In genomic region chr3:187742351-187743171, GRCh38 we compare ENCODE assay signal across 9 cellular contexts. TPM values are rescaled to one million over a fixed set of nuclear protein-coding genes. Genes with fewer than 3 reads are reported as not detected.
DNase-seq lines count a peak whose midpoint lies in the region; ATAC-seq, FAIRE-seq and TF ChIP-seq lines count a peak whose summit lies in the region.
"Had no signal": no experiment of that assay in that cellular context is flagged by ENCODE, and none has a peak within 500 bp of the region (broad histone marks: within the 10 kb centered on the region; RNA-seq: fewer than 3 reads in every experiment).

No MANE protein-coding gene starts in this region.

- no peak overlapping the region for H2AFZ ChIP-seq in Loucy (ENCODE audit: low read length)

- H3K27ac ChIP-seq in BLaER1 treated with 17β-estradiol and CSF1 and Interleukin-3, amounts not matched to agents 10 nM and 100 nM: peak overlapping the region; percentile 97 to 100 (median 99)
- H3K27ac ChIP-seq in kidney (ENCODE audit: low read depth in 2 of 2, low read length in 2 of 2) (peak overlapping the region; percentile 97 to 99), stomach smooth muscle (ENCODE audit: low read length) (peak overlapping the region; percentile 100)

- no peaks in the 10 kb centered on the region for H3K9me3 ChIP-seq in BLaER1 treated with 17β-estradiol and CSF1 and Interleukin-3, amounts not matched to agents 10 nM and 100 nM (replicated peaks in 1 of 11)
- H3K9me3 ChIP-seq in Loucy (ENCODE audit: insufficient read depth, low read depth, low read length) (no peaks in the 10 kb centered on the region), kidney (ENCODE audit: control insufficient read depth in 1 of 2, low read length in 2 of 2) (no peaks in the 10 kb centered on the region), stomach smooth muscle (ENCODE audit: control insufficient read depth in 2 of 2, low read length in 2 of 2) (no peaks in the 10 kb centered on the region)

- no peak for FAIRE-seq in kidney (lab: Jason Lieb, UNC)

- H3K36me3 ChIP-seq in BLaER1 treated with 17β-estradiol and CSF1 and Interleukin-3, amounts not matched to agents 10 nM and 100 nM: peaks cover 0 to 6% (median 0%) of the 10 kb centered on the region in 11 experiments; a peak in 2 of 22 replicates
- H3K36me3 ChIP-seq in Loucy (ENCODE audit: insufficient read depth, low read length) (no peaks in the 10 kb centered on the region; the same call in 1 of the 2 replicates), kidney (ENCODE audit: control insufficient read depth in 1 of 2, insufficient read depth in 2 of 2, low read length in 2 of 2) (no peaks in the 10 kb centered on the region), stomach smooth muscle (ENCODE audit: control insufficient read depth in 2 of 2, insufficient read depth in 2 of 2, low read length in 2 of 2) (no peaks in the 10 kb centered on the region)

- intact Hi-C loops in kidney (cut with DNase I): loop anchor here (5.0 to 10.0 kb wide), 2 partner anchors 302 to 1210 kb away; no protein-coding TSS in a partner anchor

- ATAC-seq in GM18867 (IDR thresholded peaks at IDR 0.05; ENCODE audit: unreplicated experiment) (no peak), HG02852 (IDR thresholded peaks at IDR 0.05; ENCODE audit: unreplicated experiment) (no peak), GM18861 (IDR thresholded peaks at IDR 0.05; ENCODE audit: unreplicated experiment) (no peak)

- peaks cover 0 to 35% (median 0%) of the 10 kb centered on the region in 11 experiments; a peak in 5 of 22 replicates for H4K20me1 ChIP-seq in BLaER1 treated with 17β-estradiol and CSF1 and Interleukin-3, amounts not matched to agents 10 nM and 100 nM
- H4K20me1 ChIP-seq in Loucy (ENCODE audit: insufficient read depth, low read length, poor library complexity, severe bottlenecking): peaks cover 61% of the 10 kb centered on the region

- DNase-seq in astrocyte of the hippocampus (ENCODE audit: low read depth, low spot score): peak; percentile 41
- no peak for DNase-seq in kidney

- no peak for TF ChIP-seq CTCF in Loucy (conservative IDR thresholded peaks at IDR 0.05; ENCODE audit: low read length)
- TF ChIP-seq CTCF in kidney (IDR thresholded peaks at IDR 0.05; ENCODE audit: borderline replicate concordance, extremely low read depth, insufficient read depth): no peak

- H3K27me3 ChIP-seq in BLaER1 treated with 17β-estradiol and CSF1 and Interleukin-3, amounts not matched to agents 10 nM and 100 nM: no peaks in the 10 kb centered on the region
- H3K27me3 ChIP-seq in Loucy (ENCODE audit: insufficient read depth, low read length, poor library complexity, severe bottlenecking) (no peaks in the 10 kb centered on the region), stomach smooth muscle (ENCODE audit: control insufficient read depth in 1 of 2, insufficient read depth in 2 of 2, low read length in 2 of 2) (no peaks in the 10 kb centered on the region)

- H3K4me1 ChIP-seq in BLaER1 treated with 17β-estradiol and CSF1 and Interleukin-3, amounts not matched to agents 10 nM and 100 nM: peaks cover 16 to 40% (median 31%) of the 10 kb centered on the region in 10 experiments
- H3K4me1 ChIP-seq in Loucy (ENCODE audit: insufficient read depth, low read length, poor library complexity, severe bottlenecking): peaks cover 45% of the 10 kb centered on the region
- peaks cover 8 to 18% of the 10 kb centered on the region in 2 donors for H3K4me1 ChIP-seq in kidney (ENCODE audit: control insufficient read depth in 1 of 2, insufficient read depth in 1 of 2, low read depth in 1 of 2, low read length in 2 of 2)
- H3K4me1 ChIP-seq in stomach smooth muscle (ENCODE audit: control insufficient read depth, insufficient read depth, low read length): peaks cover 54% of the 10 kb centered on the region

- 0 out of 2 replicates have a peak, but pooled peaks cover 2% of the 10 kb centered on the region for H3F3A ChIP-seq in Loucy (ENCODE audit: low read depth)

- peak overlapping the region; percentile 89 to 99 (median 95) for H3K4me2 ChIP-seq in BLaER1 treated with 17β-estradiol and CSF1 and Interleukin-3, amounts not matched to agents 10 nM and 100 nM
- peak overlapping the region; percentile 94 for H3K4me2 ChIP-seq in Loucy (ENCODE audit: low read depth, low read length, poor library complexity, severe bottlenecking)

- H3K9ac ChIP-seq in BLaER1 treated with 17β-estradiol and CSF1 and Interleukin-3, amounts not matched to agents 10 nM and 100 nM: peak overlapping the region; percentile 96 to 100 (median 99)
- peak overlapping the region; percentile 91 for H3K9ac ChIP-seq in Loucy (ENCODE audit: low read depth, low read length, poor library complexity, severe bottlenecking)
- peak overlapping the region in 1 of 2 donors; percentile 98 for H3K9ac ChIP-seq in kidney (ENCODE audit: low read length in 2 of 2)
- H3K9ac ChIP-seq in stomach smooth muscle (ENCODE audit: low read length in 2 of 2): peak overlapping the region; percentile 74 to 100

- H3K4me3 ChIP-seq in BLaER1 treated with 17β-estradiol and CSF1 and Interleukin-3, amounts not matched to agents 10 nM and 100 nM: peak overlapping the region; percentile 76 to 96 (median 88)
- H3K4me3 ChIP-seq in Loucy (ENCODE audit: low read length, poor library complexity, severe bottlenecking) (peak overlapping the region; percentile 96), kidney (ENCODE audit: low read length in 2 of 2) (peak overlapping the region; percentile 73 to 91), stomach smooth muscle (ENCODE audit: low read length in 2 of 2) (peak overlapping the region; percentile 91 to 93)

- H3K79me2 ChIP-seq in Loucy (ENCODE audit: insufficient read depth, low read length): peaks cover 75% of the 10 kb centered on the region

- H3K9me2 ChIP-seq in Loucy (replicated peaks; ENCODE audit: low read depth, low read length): no peaks in the 10 kb centered on the region

RNA-seq across cellular contexts. Expression of gene BCL6, which starts 2.7 kb away (rescaled TPM):
- 110 TPM for total RNA-seq in kidney
- polyA plus RNA-seq in kidney (ENCODE audit: insufficient read depth, low read depth, low replicate concordance): 7.3 TPM

RNA-seq across cellular contexts. Expression of gene RTP2, which starts 40.2 kb away (rescaled TPM):
- total RNA-seq in kidney: not detected
- polyA plus RNA-seq in kidney (ENCODE audit: insufficient read depth, low read depth, low replicate concordance): not detected
- total RNA-seq: pulmonary artery endothelial cell had no signal
